36 cellular contexts compared by ENCODE assay signal in the genomic region with DNA sequence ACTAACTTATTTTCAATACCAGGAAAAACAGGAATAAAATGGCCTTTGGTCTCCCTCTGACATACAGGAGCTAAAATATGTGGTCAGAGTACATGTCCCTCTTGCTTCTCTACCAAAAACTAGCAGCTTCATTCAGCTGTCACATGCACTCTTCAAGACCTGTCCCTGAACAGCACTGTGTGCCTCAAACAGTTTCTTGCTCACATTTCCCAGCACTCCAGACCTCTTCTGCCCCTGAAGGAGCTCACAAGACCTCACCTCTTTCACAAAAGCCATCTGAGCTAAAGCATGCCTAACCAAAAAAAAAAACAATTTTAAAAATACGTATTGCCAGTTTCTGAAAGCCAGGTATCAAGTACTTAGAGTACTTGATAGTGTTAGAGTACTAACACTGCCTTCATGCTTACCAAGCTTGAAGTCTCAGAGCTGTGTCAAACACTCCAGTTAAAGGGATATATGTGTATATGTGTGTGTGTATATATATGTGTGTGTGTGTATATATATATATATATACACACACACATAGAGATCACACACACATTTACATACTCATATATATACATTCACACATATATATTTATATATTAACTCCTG.
"Had no signal": no experiment of that assay in that cellular context is flagged by ENCODE, and none has a peak within 500 bp of the region (broad histone marks: within the 10 kb centered on the region; RNA-seq: fewer than 3 reads in every experiment).

No MANE protein-coding gene starts in this region.

- H3K27me3 ChIP-seq: adrenal gland, body of pancreas, esophagus squamous epithelium, gastroesophageal sphincter had no signal

- H3K4me1 ChIP-seq: adrenal gland, body of pancreas, esophagus squamous epithelium, gastroesophageal sphincter had no signal

- H3K27me3 Mint-ChIP-seq: activated B cell treated with CpG ODN at 0.5 μM for 24 hours; activated CD4-positive, alpha-beta memory T cell treated with anti-CD3 and anti-CD28 coated beads for 36 hours; activated CD4-positive, alpha-beta T cell treated with anti-CD3 and anti-CD28 coated beads for 36 hours; activated CD4-positive, alpha-beta T cell treated with anti-CD3 and anti-CD28 coated beads, Interleukin-2, amount 10 ng/mL, durations not matched to agents 24 days and 14 days; activated CD8-positive, alpha-beta memory T cell treated with anti-CD3 and anti-CD28 coated beads, Interleukin-2, amount 10 ng/mL, durations not matched to agents 7 days and 5 days; effector memory CD8-positive, alpha-beta T cell had no signal

- ATAC-seq: activated CD4-positive, alpha-beta T cell treated with anti-CD3 and anti-CD28 coated beads for 36 hours; activated CD8-positive, alpha-beta memory T cell treated with anti-CD3 and anti-CD28 coated beads, Interleukin-2, amount 10 ng/mL, durations not matched to agents 7 days and 5 days; activated CD8-positive, alpha-beta T cell treated with anti-CD3 and anti-CD28 coated beads, Interleukin-2, amount 10 ng/mL, durations not matched to agents 7 days and 5 days; activated naive CD8-positive, alpha-beta T cell treated with anti-CD3 and anti-CD28 coated beads, Interleukin-2, amount 50 U/mL, for 24 hours; body of pancreas; effector memory CD8-positive, alpha-beta T cell; gastroesophageal sphincter; T-helper 17 cell had no signal

- H3K4me1 Mint-ChIP-seq: activated B cell treated with CpG ODN at 0.5 μM for 24 hours; activated CD4-positive, alpha-beta T cell treated with anti-CD3 and anti-CD28 coated beads for 36 hours; activated CD4-positive, alpha-beta T cell treated with anti-CD3 and anti-CD28 coated beads, Interleukin-2, amount 10 ng/mL, durations not matched to agents 24 days and 14 days; activated CD8-positive, alpha-beta memory T cell treated with anti-CD3 and anti-CD28 coated beads, Interleukin-2, amount 10 ng/mL, durations not matched to agents 7 days and 5 days; activated naive CD4-positive, alpha-beta T cell treated with anti-CD3 and anti-CD28 coated beads, Interleukin-2, amount 50 U/mL, for 24 hours; activated naive CD8-positive, alpha-beta T cell treated with anti-CD3 and anti-CD28 coated beads for 36 hours; activated naive CD8-positive, alpha-beta T cell treated with anti-CD3 and anti-CD28 coated beads, Interleukin-2, amount 50 U/mL, for 24 hours; T-helper 17 cell had no signal

- H3K27ac Mint-ChIP-seq: activated B cell treated with CpG ODN at 0.5 μM for 24 hours; activated CD4-positive, alpha-beta memory T cell treated with anti-CD3 and anti-CD28 coated beads for 36 hours; activated CD4-positive, alpha-beta T cell treated with anti-CD3 and anti-CD28 coated beads for 36 hours; activated CD4-positive, alpha-beta T cell treated with anti-CD3 and anti-CD28 coated beads, Interleukin-2, amount 10 ng/mL, durations not matched to agents 24 days and 14 days; activated CD8-positive, alpha-beta memory T cell treated with anti-CD3 and anti-CD28 coated beads, Interleukin-2, amount 10 ng/mL, durations not matched to agents 7 days and 5 days; activated CD8-positive, alpha-beta T cell treated with anti-CD3 and anti-CD28 coated beads, Interleukin-2, amount 10 ng/mL, durations not matched to agents 7 days and 5 days; activated naive CD4-positive, alpha-beta T cell treated with anti-CD3 and anti-CD28 coated beads for 36 hours; activated naive CD4-positive, alpha-beta T cell treated with anti-CD3 and anti-CD28 coated beads, Interleukin-2, amount 50 U/mL, for 24 hours; activated naive CD8-positive, alpha-beta T cell treated with anti-CD3 and anti-CD28 coated beads for 36 hours; activated naive CD8-positive, alpha-beta T cell treated with anti-CD3 and anti-CD28 coated beads, Interleukin-2, amount 50 U/mL, for 24 hours; activated T-helper 1 cell treated with anti-CD3 and anti-CD28 coated beads, Interleukin-12 subunit alpha, Interleukin-12 subunit beta, Interleukin-2, Interleukin-4 antibody, amounts not matched to agents 30 ng/mL and 10 ng/mL and 1 ng/mL, durations not matched to agents 14 hours and 24 hours and 36 hours; activated T-helper 2 cell treated with anti-CD3 and anti-CD28 coated beads, Interferon-gamma antibody, Interleukin-2, Interleukin-4, amounts not matched to agents 10 μg/mL and 5 μg/mL and 100 μg/mL, durations not matched to agents 14 hours and 24 hours and 36 hours; effector memory CD8-positive, alpha-beta T cell; T-helper 17 cell; T-helper 2 cell treated with Interferon-gamma antibody and Interleukin-4, amounts not matched to agents 5 μg/mL and 100 μg/mL, for 36 hours had no signal

- H3K4me3 ChIP-seq: adrenal gland, body of pancreas, esophagus squamous epithelium, gastroesophageal sphincter had no signal

- H3K4me3 Mint-ChIP-seq: activated B cell treated with CpG ODN at 0.5 μM for 24 hours; activated CD4-positive, alpha-beta memory T cell treated with anti-CD3 and anti-CD28 coated beads for 36 hours; activated CD4-positive, alpha-beta T cell treated with anti-CD3 and anti-CD28 coated beads for 36 hours; activated CD4-positive, alpha-beta T cell treated with anti-CD3 and anti-CD28 coated beads, Interleukin-2, amount 10 ng/mL, durations not matched to agents 24 days and 14 days; activated CD8-positive, alpha-beta memory T cell treated with anti-CD3 and anti-CD28 coated beads, Interleukin-2, amount 10 ng/mL, durations not matched to agents 7 days and 5 days; activated CD8-positive, alpha-beta T cell treated with anti-CD3 and anti-CD28 coated beads, Interleukin-2, amount 10 ng/mL, durations not matched to agents 7 days and 5 days; activated naive CD4-positive, alpha-beta T cell treated with anti-CD3 and anti-CD28 coated beads for 36 hours; activated naive CD4-positive, alpha-beta T cell treated with anti-CD3 and anti-CD28 coated beads, Interleukin-2, amount 50 U/mL, for 24 hours; activated naive CD8-positive, alpha-beta T cell treated with anti-CD3 and anti-CD28 coated beads for 36 hours; activated naive CD8-positive, alpha-beta T cell treated with anti-CD3 and anti-CD28 coated beads, Interleukin-2, amount 50 U/mL, for 24 hours; activated T-helper 1 cell treated with anti-CD3 and anti-CD28 coated beads, Interleukin-12 subunit alpha, Interleukin-12 subunit beta, Interleukin-2, Interleukin-4 antibody, amounts not matched to agents 30 ng/mL and 10 ng/mL and 1 ng/mL, durations not matched to agents 14 hours and 24 hours and 36 hours; effector memory CD8-positive, alpha-beta T cell; T-helper 17 cell; T-helper 2 cell treated with Interferon-gamma antibody and Interleukin-4, amounts not matched to agents 5 μg/mL and 100 μg/mL, for 36 hours had no signal

- H3K36me3 ChIP-seq: adrenal gland, esophagus squamous epithelium, gastroesophageal sphincter, WERI-Rb-1 had no signal

- H3K9me3 ChIP-seq: adrenal gland, body of pancreas, esophagus squamous epithelium, gastroesophageal sphincter had no signal

- DNase-seq: activated B cell treated with CpG ODN at 0.5 μM for 24 hours; activated CD4-positive, alpha-beta memory T cell treated with anti-CD3 and anti-CD28 coated beads for 36 hours; activated CD4-positive, alpha-beta T cell treated with anti-CD3 and anti-CD28 coated beads for 36 hours; activated CD4-positive, alpha-beta T cell treated with anti-CD3 and anti-CD28 coated beads, Interleukin-2, amount 10 ng/mL, durations not matched to agents 24 days and 14 days; activated CD4-positive, CD25-positive, alpha-beta regulatory T cell treated with anti-CD3 and anti-CD28 coated beads, Interleukin-2, amount 50 U/mL, for 72 hours; activated CD8-positive, alpha-beta memory T cell treated with anti-CD3 and anti-CD28 coated beads, Interleukin-2, amount 10 ng/mL, durations not matched to agents 7 days and 5 days; activated CD8-positive, alpha-beta memory T cell treated with anti-CD3 and anti-CD28 coated beads, Interleukin-2, amount 50 U/mL, for 4 hours; activated CD8-positive, alpha-beta T cell treated with anti-CD3 and anti-CD28 coated beads, Interleukin-2, amount 10 ng/mL, durations not matched to agents 7 days and 5 days; activated effector memory CD4-positive, alpha-beta T cell treated with anti-CD3 and anti-CD28 coated beads, Interleukin-2, amount 50 U/mL, for 16 hours; activated naive CD4-positive, alpha-beta T cell treated with anti-CD3 and anti-CD28 coated beads for 36 hours; activated naive CD8-positive, alpha-beta T cell treated with anti-CD3 and anti-CD28 coated beads for 36 hours; activated naive CD8-positive, alpha-beta T cell treated with anti-CD3 and anti-CD28 coated beads, Interleukin-2, amount 50 U/mL, for 24 hours; activated T-cell treated with anti-CD3 and anti-CD28 coated beads, Interleukin-2, amount 50 U/mL, for 1 hour; activated T-cell treated with anti-CD3 and anti-CD28 coated beads, Interleukin-2, amount 50 U/mL, for 48 hours; adrenal gland; amygdala; aorta; body of pancreas; caudate nucleus; cortex of kidney; dermis blood vessel endothelial cell; effector CD4-positive, alpha-beta T cell; effector memory CD8-positive, alpha-beta T cell; esophagus squamous epithelium; foreskin melanocyte; head of caudate nucleus; T-helper 1 cell; T-helper 17 cell; T1000; WERI-Rb-1 had no signal

- H3K27ac ChIP-seq: adrenal gland, body of pancreas, epithelial cell of prostate, esophagus squamous epithelium, gastroesophageal sphincter, WERI-Rb-1 had no signal

- H3K9me3 Mint-ChIP-seq: activated B cell treated with CpG ODN at 0.5 μM for 24 hours; activated CD4-positive, alpha-beta memory T cell treated with anti-CD3 and anti-CD28 coated beads for 36 hours; activated CD4-positive, alpha-beta T cell treated with anti-CD3 and anti-CD28 coated beads, Interleukin-2, amount 10 ng/mL, durations not matched to agents 24 days and 14 days; activated naive CD4-positive, alpha-beta T cell treated with anti-CD3 and anti-CD28 coated beads for 36 hours; activated naive CD4-positive, alpha-beta T cell treated with anti-CD3 and anti-CD28 coated beads, Interleukin-2, amount 50 U/mL, for 24 hours; activated naive CD8-positive, alpha-beta T cell treated with anti-CD3 and anti-CD28 coated beads for 36 hours; activated naive CD8-positive, alpha-beta T cell treated with anti-CD3 and anti-CD28 coated beads, Interleukin-2, amount 50 U/mL, for 24 hours; activated T-helper 1 cell treated with anti-CD3 and anti-CD28 coated beads, Interleukin-12 subunit alpha, Interleukin-12 subunit beta, Interleukin-2, Interleukin-4 antibody, amounts not matched to agents 30 ng/mL and 10 ng/mL and 1 ng/mL, durations not matched to agents 14 hours and 24 hours and 36 hours; activated T-helper 2 cell treated with anti-CD3 and anti-CD28 coated beads, Interferon-gamma antibody, Interleukin-2, Interleukin-4, amounts not matched to agents 10 μg/mL and 5 μg/mL and 100 μg/mL, durations not matched to agents 14 hours and 24 hours and 36 hours; effector memory CD8-positive, alpha-beta T cell; T-helper 2 cell treated with Interferon-gamma antibody and Interleukin-4, amounts not matched to agents 5 μg/mL and 100 μg/mL, for 36 hours had no signal

- H3K36me3 Mint-ChIP-seq: activated CD4-positive, alpha-beta memory T cell treated with anti-CD3 and anti-CD28 coated beads for 36 hours; activated CD8-positive, alpha-beta memory T cell treated with anti-CD3 and anti-CD28 coated beads, Interleukin-2, amount 10 ng/mL, durations not matched to agents 7 days and 5 days; activated naive CD4-positive, alpha-beta T cell treated with anti-CD3 and anti-CD28 coated beads, Interleukin-2, amount 50 U/mL, for 24 hours; activated naive CD8-positive, alpha-beta T cell treated with anti-CD3 and anti-CD28 coated beads for 36 hours had no signal
